Comparison of ENCODE assay signal across 11 cellular contexts in the genomic region with DNA sequence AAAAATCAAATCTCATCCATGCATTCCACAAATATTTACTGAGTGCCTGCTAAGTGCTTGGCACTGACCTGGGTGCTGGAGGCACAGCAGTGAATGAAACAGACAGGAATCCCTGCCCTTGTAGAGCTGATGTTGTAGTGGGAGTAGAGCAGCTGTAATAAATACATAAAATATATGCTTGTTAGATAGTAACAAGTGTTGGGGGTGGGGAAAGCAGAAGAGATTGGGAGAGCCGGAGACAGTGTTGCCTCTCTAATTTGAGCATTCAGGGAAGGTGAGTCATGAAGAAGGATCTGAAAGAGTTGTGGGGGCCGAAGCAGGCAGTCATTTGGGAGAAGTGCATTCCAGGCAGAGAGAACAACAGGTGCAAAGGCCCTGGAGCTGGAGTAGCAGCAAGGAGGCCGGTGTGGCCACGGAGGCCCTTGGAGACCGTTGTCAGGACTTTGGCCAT.
DNase-seq lines count a peak whose midpoint lies in the region; ATAC-seq and TF ChIP-seq lines count a peak whose summit lies in the region.
"Had no signal": no experiment of that assay in that cellular context is flagged by ENCODE, and none has a peak within 500 bp of the region (broad histone marks: within the 10 kb centered on the region; RNA-seq: fewer than 3 reads in every experiment).

No MANE protein-coding gene starts in this region.

- DNase-seq in DMS53 (lab: John Stamatoyannopoulos, UW): peak; percentile 8
- DNase-seq in DMS53 treated with DMSO at 0.1 percent for 48 hours (lab: John Stamatoyannopoulos, UW; ENCODE audit: unreplicated experiment): no peak
- DNase-seq in left lobe of liver (ENCODE audit: low spot score): no peak
- peak; percentile 50 for DNase-seq in spleen
- no peak for DNase-seq in HPDE6-E6E7 (ENCODE audit: extremely low spot score)
- no peak for DNase-seq in HEK293T (ENCODE audit: extremely low spot score)
- DNase-seq in colonic mucosa: no peak
- DNase-seq: Caco-2; naive thymus-derived CD8-positive, alpha-beta T cell; stimulated activated naive CD8-positive, alpha-beta T cell treated with anti-CD3 and anti-CD28 coated beads, Interleukin-15, Interleukin-2, amounts not matched to agents 100 U/mL and 50 U/mL, for 24 hours had no signal

- no peak for TF ChIP-seq CTCF in VCaP (conservative IDR thresholded peaks at IDR 0.05)
- no peak for TF ChIP-seq CTCF in spleen (IDR thresholded peaks at IDR 0.05 in 8 of 11, conservative IDR thresholded peaks at IDR 0.05 in 3 of 11)
- no peak for TF ChIP-seq CTCF in colonic mucosa (IDR thresholded peaks at IDR 0.05)

- no peaks in the 10 kb centered on the region for H3K27me3 ChIP-seq in spleen (replicated peaks in 1 of 7)
- H3K27me3 ChIP-seq in colonic mucosa: no peaks in the 10 kb centered on the region

- H3K9me3 ChIP-seq in spleen: peaks cover 0 to 6% (median 0%) of the 10 kb centered on the region in 8 donors
- no peaks in the 10 kb centered on the region for H3K9me3 ChIP-seq in colonic mucosa
- H3K9me3 ChIP-seq: Caco-2 had no signal

- POLR2A ChIA-PET in HEK293T (lab: Yijun Ruan, JAX): no interaction called here

- CTCF ChIA-PET in HEK293T (lab: Yijun Ruan, JAX): interaction anchor here (0.6 to 0.7 kb wide), 2 partner anchors 11 to 523 kb away, joined by 3 to 4 read pairs; no protein-coding TSS in a partner anchor

- peaks cover 0 to 13% (median 3%) of the 10 kb centered on the region in 6 donors for H3K36me3 ChIP-seq in spleen
- H3K36me3 ChIP-seq in colonic mucosa: no peaks in the 10 kb centered on the region

- no peak for TF ChIP-seq POLR2A in spleen (IDR thresholded peaks at IDR 0.05)

- ATAC-seq in left lobe of liver: peak; percentile 33
- ATAC-seq: naive thymus-derived CD8-positive, alpha-beta T cell; stimulated activated naive CD8-positive, alpha-beta T cell treated with anti-CD3 and anti-CD28 coated beads, Interleukin-15, Interleukin-2, amounts not matched to agents 100 U/mL and 50 U/mL, for 24 hours had no signal

- H3K4me1 ChIP-seq in spleen (no peaks in the 10 kb centered on the region), colonic mucosa (no peaks in the 10 kb centered on the region)

- intact Hi-C loops in spleen (cut with DNase I; ENCODE audit: low total_unique reads) (no loop called here), colonic mucosa (cut with DNase I) (no loop called here)

- H3K27ac ChIP-seq in VCaP: peak overlapping the region; percentile 53
- no peak overlapping the region for H3K27ac ChIP-seq in spleen
- no peak overlapping the region for H3K27ac ChIP-seq in colonic mucosa

- 74 to 94% (median 86%) methylated on average over 5 of the region's 5 CpGs for WGBS in spleen, 5 donors

- H3K4me3 ChIP-seq in spleen: no peak overlapping the region
- no peak overlapping the region for H3K4me3 ChIP-seq in colonic mucosa

- H3K9ac ChIP-seq in colonic mucosa (ENCODE audit: low read depth in 2 of 2, low read length in 2 of 2): no peak overlapping the region

TF ChIP-seq in HEK293T, 16 proteins besides CTCF, POLR2A, EP300 and RAD21:
- TF ChIP-seq CTBP1 (IDR thresholded peaks at IDR 0.05; ENCODE audit: borderline replicate concordance) (no peak), FOXK2 (IDR thresholded peaks at IDR 0.05) (no peak), L3MBTL2 (conservative IDR thresholded peaks at IDR 0.05) (no peak), FOXA1 (IDR thresholded peaks at IDR 0.05) (no peak), NFRKB (IDR thresholded peaks at IDR 0.05) (no peak), ELF4 (IDR thresholded peaks at IDR 0.05) (no peak), ARNT (IDR thresholded peaks at IDR 0.05) (no peak), SP1 (IDR thresholded peaks at IDR 0.05) (no peak)
- TF ChIP-seq, protein P1, sequence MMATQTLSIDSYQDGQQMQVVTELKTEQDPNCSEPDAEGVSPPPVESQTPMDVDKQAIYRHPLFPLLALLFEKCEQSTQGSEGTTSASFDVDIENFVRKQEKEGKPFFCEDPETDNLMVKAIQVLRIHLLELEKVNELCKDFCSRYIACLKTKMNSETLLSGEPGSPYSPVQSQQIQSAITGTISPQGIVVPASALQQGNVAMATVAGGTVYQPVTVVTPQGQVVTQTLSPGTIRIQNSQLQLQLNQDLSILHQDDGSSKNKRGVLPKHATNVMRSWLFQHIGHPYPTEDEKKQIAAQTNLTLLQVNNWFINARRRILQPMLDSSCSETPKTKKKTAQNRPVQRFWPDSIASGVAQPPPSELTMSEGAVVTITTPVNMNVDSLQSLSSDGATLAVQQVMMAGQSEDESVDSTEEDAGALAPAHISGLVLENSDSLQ (IDR thresholded peaks at IDR 0.05): no peak

Comparison
In these comparisons a context has a peak if more than half of its experiments do, and no peak if none do; other contexts are left out.
1. DNase-seq: peak in DMS53 (single experiment) and spleen (single experiment); none in DMS53 treated with DMSO at 0.1 percent for 48 hours (single experiment), left lobe of liver (single experiment), HPDE6-E6E7 (single experiment), HEK293T (single experiment) and colonic mucosa (single experiment).